13 cellular contexts compared by ENCODE assay signal in the genomic region with DNA sequence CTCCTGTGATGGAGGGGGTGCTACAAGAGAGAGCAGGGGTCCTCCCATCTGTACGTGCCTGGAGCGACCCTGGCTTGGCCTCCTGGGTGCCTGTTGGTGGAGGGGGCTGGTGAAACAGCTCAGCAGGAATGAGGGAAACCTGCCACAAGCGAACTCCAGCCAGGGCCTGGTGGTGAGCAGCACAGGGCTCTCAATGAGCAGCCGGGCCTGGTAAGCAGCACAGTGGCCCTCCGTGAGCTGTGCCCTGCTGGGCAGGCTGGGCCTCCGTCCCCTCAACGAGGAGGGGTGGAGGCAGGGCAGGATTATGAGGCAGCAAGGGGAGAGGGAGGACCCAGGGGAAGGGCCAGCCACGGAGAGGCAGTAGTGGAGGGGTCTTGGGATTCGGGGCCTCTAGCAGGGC.
DNase-seq lines count a peak whose midpoint lies in the region; ATAC-seq and TF ChIP-seq lines count a peak whose summit lies in the region.
"Had no signal": no experiment of that assay in that cellular context is flagged by ENCODE, and none has a peak within 500 bp of the region (broad histone marks: within the 10 kb centered on the region; RNA-seq: fewer than 3 reads in every experiment).

No MANE protein-coding gene starts in this region.

- H3K9ac ChIP-seq in H9 (ENCODE audit: extremely low read depth, insufficient read length, low read length) (no peak overlapping the region), neural progenitor cell (no peak overlapping the region)

- H2BK120ac ChIP-seq in H9 (ENCODE audit: low read depth, low read length, poor library complexity, severe bottlenecking), result no peak overlapping the region

- DNase-seq in H9 (no peak), WTC11 (ENCODE audit: low spot score) (no peak), neural progenitor cell (ENCODE audit: low spot score) (peak; percentile 43), left ventricle myocardium inferior (no peak)
- DNase-seq in activated T-cell treated with anti-CD3 and anti-CD28 coated beads, Interleukin-2, amount 50 U/mL, for 4 hours, result no peak
- DNase-seq: CD8-positive, alpha-beta T cell; COR-L47; DND-41; GDM1 had no signal

- peaks cover 9% of the 10 kb centered on the region for H3F3A ChIP-seq in neural progenitor cell (ENCODE audit: low read depth)

- H3K79me1 ChIP-seq in H9 (ENCODE audit: insufficient read depth, low read depth, low read length, poor library complexity, severe bottlenecking), result no peaks in the 10 kb centered on the region

- ATAC-seq in WTC11 (no peak), GM18517 (IDR thresholded peaks at IDR 0.05; ENCODE audit: unreplicated experiment) (no peak)
- ATAC-seq in activated T-cell treated with anti-CD3 and anti-CD28 coated beads, Interleukin-2, amount 50 U/mL, for 4 hours, result no peak
- ATAC-seq: A549; CD8-positive, alpha-beta T cell had no signal

- no peak overlapping the region for H3K27ac ChIP-seq in H9 (ENCODE audit: insufficient read length, low read depth, low read length)
- no peak overlapping the region for H3K27ac ChIP-seq in neural progenitor cell
- H3K27ac ChIP-seq in left ventricle myocardium inferior (replicated peaks), result no peak overlapping the region
- H3K27ac ChIP-seq: A549 had no signal

- H2AK5ac ChIP-seq in H9 (ENCODE audit: insufficient read length, low read length), result no peak overlapping the region

- H2AFZ ChIP-seq in H9 (ENCODE audit: low read length) (no peak overlapping the region), neural progenitor cell (replicated peaks) (no peak overlapping the region)

- H4K20me1 ChIP-seq in H9 (ENCODE audit: control insufficient read depth, insufficient read depth, insufficient read length), result no peaks in the 10 kb centered on the region
- peaks cover 100% of the 10 kb centered on the region for H4K20me1 ChIP-seq in neural progenitor cell (ENCODE audit: low read depth)

- H3K27ac Mint-ChIP-seq in H9, result peak overlapping the region in 2 of 3 experiments; percentile 50 to 55; a peak in 2 of 7 replicates
- H3K27ac Mint-ChIP-seq in WTC11, result peak overlapping the region; percentile 14
- no peak overlapping the region for H3K27ac Mint-ChIP-seq in neural progenitor cell
- H3K27ac Mint-ChIP-seq: CD14-positive monocyte; CD8-positive, alpha-beta T cell; IgD-negative memory B cell had no signal

- no peak overlapping the region for H2BK15ac ChIP-seq in H9 (ENCODE audit: low read depth, low read length)

- H3K23me2 ChIP-seq in H9 (ENCODE audit: insufficient read length, low read depth, low read length, poor library complexity, severe bottlenecking), result no peaks in the 10 kb centered on the region

- H3K36me3 Mint-ChIP-seq in H9 (ENCODE audit: insufficient read depth in 1 of 3, low read depth in 3 of 3) (no peaks in the 10 kb centered on the region), WTC11 (no peaks in the 10 kb centered on the region), neural progenitor cell (no peaks in the 10 kb centered on the region)
- no peaks in the 10 kb centered on the region for H3K36me3 Mint-ChIP-seq in activated T-cell treated with anti-CD3 and anti-CD28 coated beads, Interleukin-2, amount 50 U/mL, for 4 hours (ENCODE audit: insufficient read depth)
- H3K36me3 Mint-ChIP-seq: CD14-positive monocyte; CD8-positive, alpha-beta T cell had no signal

- H4K8ac ChIP-seq in H9 (replicated peaks; ENCODE audit: insufficient read length, low read depth, low read length), result no peak overlapping the region

- H3K4me2 ChIP-seq in H9 (ENCODE audit: insufficient read depth, insufficient read length, low read length) (no peak overlapping the region), neural progenitor cell (no peak overlapping the region)
- H3K4me2 ChIP-seq: A549 had no signal

- H3K4me3 ChIP-seq in neural progenitor cell (no peak overlapping the region), left ventricle myocardium inferior (no peak overlapping the region)
- H3K4me3 ChIP-seq: A549 had no signal

- no peak overlapping the region for H3K4ac ChIP-seq in H9 (ENCODE audit: low read depth, low read length)

- POLR2A ChIA-PET in WTC11 (lab: Charles Lee), result no interaction called here

- H3K14ac ChIP-seq in H9 (ENCODE audit: insufficient read depth, low read length), result no peak overlapping the region; the same call in 1 of the 2 replicates

- no peak overlapping the region for H3K23ac ChIP-seq in H9 (ENCODE audit: insufficient read length, low read depth, low read length)

- peaks cover 36 to 67% of the 10 kb centered on the region in 2 experiments for H3K4me1 Mint-ChIP-seq in H9
- peaks cover 48% of the 10 kb centered on the region for H3K4me1 Mint-ChIP-seq in WTC11
- H3K4me1 Mint-ChIP-seq in neural progenitor cell, result peaks cover 74% of the 10 kb centered on the region
- H3K4me1 Mint-ChIP-seq in activated T-cell treated with anti-CD3 and anti-CD28 coated beads, Interleukin-2, amount 50 U/mL, for 4 hours (ENCODE audit: low read depth), result peaks cover 6% of the 10 kb centered on the region

- no peak overlapping the region for H4K91ac ChIP-seq in H9 (ENCODE audit: insufficient read length, low read depth, low read length)

- no peak overlapping the region for H3K4me3 Mint-ChIP-seq in H9
- H3K4me3 Mint-ChIP-seq in WTC11, result no peak overlapping the region
- H3K4me3 Mint-ChIP-seq in neural progenitor cell, result no peak overlapping the region
- H3K4me3 Mint-ChIP-seq in activated T-cell treated with anti-CD3 and anti-CD28 coated beads, Interleukin-2, amount 50 U/mL, for 4 hours, result no peak overlapping the region
- H3K4me3 Mint-ChIP-seq: CD14-positive monocyte; CD8-positive, alpha-beta T cell; IgD-negative memory B cell had no signal

- H2BK12ac ChIP-seq in H9 (ENCODE audit: insufficient read length, low read depth, low read length), result no peak overlapping the region

- H3K36me3 ChIP-seq in neural progenitor cell, result no peaks in the 10 kb centered on the region
- H3K36me3 ChIP-seq in left ventricle myocardium inferior, result no peaks in the 10 kb centered on the region

- no peak overlapping the region for H3K18ac ChIP-seq in H9 (ENCODE audit: insufficient read length, low read depth, low read length)

- H3K9me3 ChIP-seq in H9 (ENCODE audit: control insufficient read depth, low read depth, low read length), result no peaks in the 10 kb centered on the region
- H3K9me3 ChIP-seq in neural progenitor cell (ENCODE audit: low read depth), result no peaks in the 10 kb centered on the region
- H3K9me3 ChIP-seq in left ventricle myocardium inferior (replicated peaks), result no peaks in the 10 kb centered on the region
- H3K9me3 ChIP-seq: A549 had no signal

- no peak overlapping the region for H2BK20ac ChIP-seq in H9 (ENCODE audit: low read depth, low read length, poor library complexity, severe bottlenecking)

- H3K4me1 ChIP-seq in H9 (ENCODE audit: insufficient read depth, low read length), result peaks cover 2% of the 10 kb centered on the region; the same call in 1 of the 2 replicates
- peaks cover 68% of the 10 kb centered on the region for H3K4me1 ChIP-seq in neural progenitor cell
- H3K4me1 ChIP-seq in left ventricle myocardium inferior, result no peaks in the 10 kb centered on the region
- H3K4me1 ChIP-seq: A549 had no signal

- H3K56ac ChIP-seq in H9 (ENCODE audit: insufficient read length, low read depth, low read length), result no peak overlapping the region

- no CpG with 5 or more reads among the region's 9 CpGs for WGBS in H9 (ENCODE audit: extremely low coverage, insufficient read length, low lambda C conversion rate)

- no peak overlapping the region for H4K5ac ChIP-seq in H9 (ENCODE audit: insufficient read length, low read depth, low read length)

- H3K79me2 ChIP-seq in H9 (ENCODE audit: insufficient read depth, low read length), result no peaks in the 10 kb centered on the region
- H3K79me2 ChIP-seq in neural progenitor cell (ENCODE audit: low read depth), result peaks cover 22% of the 10 kb centered on the region

- H3K27me3 ChIP-seq in H9 (ENCODE audit: insufficient read depth, low read length) (no peaks in the 10 kb centered on the region), neural progenitor cell (no peaks in the 10 kb centered on the region), left ventricle myocardium inferior (ENCODE audit: low read depth) (peaks cover 33% of the 10 kb centered on the region)

- TF ChIP-seq CTCF in H9 (conservative IDR thresholded peaks at IDR 0.05) (no peak), WTC11 (IDR thresholded peaks at IDR 0.05) (no peak), neural progenitor cell (IDR thresholded peaks at IDR 0.05) (no peak), left ventricle myocardium inferior (IDR thresholded peaks at IDR 0.05; ENCODE audit: borderline replicate concordance) (no peak)

- H3K27me3 Mint-ChIP-seq in H9 (ENCODE audit: low read depth), result no peaks in the 10 kb centered on the region
- no peaks in the 10 kb centered on the region for H3K27me3 Mint-ChIP-seq in WTC11 (ENCODE audit: low read depth)
- peaks cover 4% of the 10 kb centered on the region for H3K27me3 Mint-ChIP-seq in neural progenitor cell (ENCODE audit: insufficient read depth, low read depth)
- no peaks in the 10 kb centered on the region for H3K27me3 Mint-ChIP-seq in activated T-cell treated with anti-CD3 and anti-CD28 coated beads, Interleukin-2, amount 50 U/mL, for 4 hours (ENCODE audit: low read depth)
- H3K27me3 Mint-ChIP-seq: IgD-negative memory B cell had no signal

- H3K9me3 Mint-ChIP-seq in H9, result no peaks in the 10 kb centered on the region
- no peaks in the 10 kb centered on the region for H3K9me3 Mint-ChIP-seq in WTC11
- H3K9me3 Mint-ChIP-seq in neural progenitor cell, result no peaks in the 10 kb centered on the region
- no peaks in the 10 kb centered on the region for H3K9me3 Mint-ChIP-seq in activated T-cell treated with anti-CD3 and anti-CD28 coated beads, Interleukin-2, amount 50 U/mL, for 4 hours
- H3K9me3 Mint-ChIP-seq: CD8-positive, alpha-beta T cell; IgD-negative memory B cell had no signal

- no peak overlapping the region for H3T11ph ChIP-seq in H9 (ENCODE audit: low read length)

- CTCF ChIA-PET in WTC11 (lab: Charles Lee), result interaction anchor here (1.2 to 1.3 kb wide), 2 partner anchors 43 to 49 kb away, joined by 3 read pairs; no protein-coding TSS in a partner anchor

- intact Hi-C loops in left ventricle myocardium inferior (cut with micrococcal nuclease), result no loop called here

- no peak overlapping the region for H2BK5ac ChIP-seq in H9 (ENCODE audit: insufficient read length, low read length)

TF ChIP-seq in WTC11, 78 proteins besides CTCF, POLR2A, EP300 and RAD21 (continues in another document):
- TF ChIP-seq ZNF219 (CRISPR knock-in tag; IDR thresholded peaks at IDR 0.05; ENCODE audit: borderline replicate concordance), result no peak
- TF ChIP-seq HMGA2 (CRISPR knock-in tag; IDR thresholded peaks at IDR 0.05), result no peak
- TF ChIP-seq CREM (CRISPR knock-in tag; IDR thresholded peaks at IDR 0.05), result no peak
- TF ChIP-seq ZNF416 (CRISPR knock-in tag; IDR thresholded peaks at IDR 0.05), result no peak
- TF ChIP-seq NR2C2 (CRISPR knock-in tag; IDR thresholded peaks at IDR 0.05), result no peak
- TF ChIP-seq CREB1 (CRISPR knock-in tag; IDR thresholded peaks at IDR 0.05), result no peak
- no peak for TF ChIP-seq ESRRA (CRISPR knock-in tag; IDR thresholded peaks at IDR 0.05; ENCODE audit: borderline replicate concordance)
- no peak for TF ChIP-seq KAT7 (CRISPR knock-in tag; IDR thresholded peaks at IDR 0.05; ENCODE audit: borderline replicate concordance)
